Comparison of ENCODE assay signal across 1 cellular context in the genomic region with DNA sequence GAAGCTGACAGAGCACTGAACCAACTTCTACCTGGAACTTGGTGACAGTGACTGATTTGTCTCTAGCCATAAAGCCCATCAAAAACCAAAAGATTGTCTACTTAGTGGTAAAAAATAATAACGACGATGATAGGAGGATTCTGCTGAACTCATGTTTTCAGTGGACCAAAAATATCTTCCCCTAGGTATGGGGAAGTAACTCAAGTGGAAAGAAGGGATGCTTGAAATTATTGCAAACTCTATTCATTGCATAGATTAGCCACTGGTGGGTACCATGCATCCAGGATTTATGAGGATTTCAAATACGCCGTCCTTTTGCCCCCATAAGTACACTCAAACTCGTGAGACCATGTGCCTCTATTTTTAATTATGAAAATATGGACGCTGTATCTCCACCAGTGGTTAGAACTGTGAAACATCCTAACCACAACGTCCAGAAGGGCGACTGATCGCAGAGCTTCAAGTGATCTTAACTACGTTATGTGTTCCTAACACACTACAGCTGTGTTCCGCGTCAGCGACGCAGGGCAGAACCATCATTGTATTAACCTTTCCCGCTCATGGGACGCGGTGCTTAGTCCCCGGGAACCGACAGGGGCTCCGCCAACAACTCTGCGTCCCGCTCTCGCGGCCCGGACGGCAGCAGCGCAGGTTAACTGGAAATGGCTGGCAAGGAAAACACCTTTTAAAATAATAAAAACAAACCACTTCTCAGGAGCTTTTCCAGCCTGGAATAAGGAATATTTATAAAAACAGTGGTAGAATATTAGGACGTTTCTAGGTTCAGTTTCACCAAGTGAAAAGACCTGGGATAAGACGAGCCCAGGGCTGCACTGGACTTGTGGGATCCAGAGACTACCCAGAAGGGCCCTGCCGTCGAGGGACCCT.
TF ChIP-seq lines count a peak whose summit lies in the region.

No MANE protein-coding gene starts in this region.

TF ChIP-seq in H1, 55 proteins besides CTCF, POLR2A, EP300 and RAD21:
- TF ChIP-seq, protein P1, sequence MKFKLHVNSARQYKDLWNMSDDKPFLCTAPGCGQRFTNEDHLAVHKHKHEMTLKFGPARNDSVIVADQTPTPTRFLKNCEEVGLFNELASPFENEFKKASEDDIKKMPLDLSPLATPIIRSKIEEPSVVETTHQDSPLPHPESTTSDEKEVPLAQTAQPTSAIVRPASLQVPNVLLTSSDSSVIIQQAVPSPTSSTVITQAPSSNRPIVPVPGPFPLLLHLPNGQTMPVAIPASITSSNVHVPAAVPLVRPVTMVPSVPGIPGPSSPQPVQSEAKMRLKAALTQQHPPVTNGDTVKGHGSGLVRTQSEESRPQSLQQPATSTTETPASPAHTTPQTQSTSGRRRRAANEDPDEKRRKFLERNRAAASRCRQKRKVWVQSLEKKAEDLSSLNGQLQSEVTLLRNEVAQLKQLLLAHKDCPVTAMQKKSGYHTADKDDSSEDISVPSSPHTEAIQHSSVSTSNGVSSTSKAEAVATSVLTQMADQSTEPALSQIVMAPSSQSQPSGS (IDR thresholded peaks at IDR 0.05; ENCODE audit: low read length): no peak
- TF ChIP-seq YY1 (IDR thresholded peaks at IDR 0.05; ENCODE audit: low read depth, low read length) (no peak), KDM5A (IDR thresholded peaks at IDR 0.05; ENCODE audit: low read length) (no peak), SRF (IDR thresholded peaks at IDR 0.05; ENCODE audit: low read depth, low read length) (no peak), USF2 (IDR thresholded peaks at IDR 0.05; ENCODE audit: low read length) (no peak), SUZ12 (IDR thresholded peaks at IDR 0.05; ENCODE audit: low read length) (no peak), SIN3A (conservative IDR thresholded peaks at IDR 0.05 in 1 of 2, IDR thresholded peaks at IDR 0.05 in 1 of 2; ENCODE audit: low read depth in 1 of 2, low read length in 2 of 2) (peak; percentile 54 to 74; a peak in 2 of 4 replicates), GABPA (IDR thresholded peaks at IDR 0.05; ENCODE audit: borderline replicate concordance, insufficient read depth, low read length) (no peak), RXRA (IDR thresholded peaks at IDR 0.05; ENCODE audit: insufficient read depth, low read depth, low read length) (no peak), POLR2AphosphoS5 (IDR thresholded peaks at IDR 0.05; ENCODE audit: low read depth, low read length) (peak; percentile 46; the same call in 1 of the 2 replicates), HDAC6 (IDR thresholded peaks at IDR 0.05; ENCODE audit: low read depth, low read length) (no peak), TAF1 (IDR thresholded peaks at IDR 0.05; ENCODE audit: low read depth, low read length) (0 out of 2 replicates have a peak, but pooled peaks have one; percentile 51), TCF12 (IDR thresholded peaks at IDR 0.05; ENCODE audit: low read depth, low read length) (no peak), HDAC2 (IDR thresholded peaks at IDR 0.05; ENCODE audit: borderline replicate concordance in 1 of 2, low read depth in 2 of 2, low read length in 2 of 2) (no peak), TEAD4 (IDR thresholded peaks at IDR 0.05; ENCODE audit: low read depth, low read length) (no peak), SAP30 (IDR thresholded peaks at IDR 0.05; ENCODE audit: insufficient read depth, insufficient replicate concordance, low read length) (peak; percentile 29), SIX5 (IDR thresholded peaks at IDR 0.05; ENCODE audit: low read depth, low read length) (no peak), JUND (IDR thresholded peaks at IDR 0.05; ENCODE audit: low read length) (no peak), SP4 (IDR thresholded peaks at IDR 0.05; ENCODE audit: low read length) (no peak), ATF3 (IDR thresholded peaks at IDR 0.05; ENCODE audit: insufficient read depth, low read depth, low read length) (no peak), PHF8 (conservative IDR thresholded peaks at IDR 0.05; ENCODE audit: low read depth, low read length) (peak; percentile 17; the same call in 1 of the 2 replicates), SP2 (IDR thresholded peaks at IDR 0.05; ENCODE audit: low read length) (no peak), KDM1A (IDR thresholded peaks at IDR 0.05; ENCODE audit: borderline replicate concordance, low read length) (no peak)
- TF ChIP-seq, protein P2, sequence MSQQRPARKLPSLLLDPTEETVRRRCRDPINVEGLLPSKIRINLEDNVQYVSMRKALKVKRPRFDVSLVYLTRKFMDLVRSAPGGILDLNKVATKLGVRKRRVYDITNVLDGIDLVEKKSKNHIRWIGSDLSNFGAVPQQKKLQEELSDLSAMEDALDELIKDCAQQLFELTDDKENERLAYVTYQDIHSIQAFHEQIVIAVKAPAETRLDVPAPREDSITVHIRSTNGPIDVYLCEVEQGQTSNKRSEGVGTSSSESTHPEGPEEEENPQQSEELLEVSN (IDR thresholded peaks at IDR 0.05): peak; percentile 65
- TF ChIP-seq, protein P3, sequence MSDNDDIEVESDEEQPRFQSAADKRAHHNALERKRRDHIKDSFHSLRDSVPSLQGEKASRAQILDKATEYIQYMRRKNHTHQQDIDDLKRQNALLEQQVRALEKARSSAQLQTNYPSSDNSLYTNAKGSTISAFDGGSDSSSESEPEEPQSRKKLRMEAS (IDR thresholded peaks at IDR 0.05): no peak
- TF ChIP-seq, protein P4, sequence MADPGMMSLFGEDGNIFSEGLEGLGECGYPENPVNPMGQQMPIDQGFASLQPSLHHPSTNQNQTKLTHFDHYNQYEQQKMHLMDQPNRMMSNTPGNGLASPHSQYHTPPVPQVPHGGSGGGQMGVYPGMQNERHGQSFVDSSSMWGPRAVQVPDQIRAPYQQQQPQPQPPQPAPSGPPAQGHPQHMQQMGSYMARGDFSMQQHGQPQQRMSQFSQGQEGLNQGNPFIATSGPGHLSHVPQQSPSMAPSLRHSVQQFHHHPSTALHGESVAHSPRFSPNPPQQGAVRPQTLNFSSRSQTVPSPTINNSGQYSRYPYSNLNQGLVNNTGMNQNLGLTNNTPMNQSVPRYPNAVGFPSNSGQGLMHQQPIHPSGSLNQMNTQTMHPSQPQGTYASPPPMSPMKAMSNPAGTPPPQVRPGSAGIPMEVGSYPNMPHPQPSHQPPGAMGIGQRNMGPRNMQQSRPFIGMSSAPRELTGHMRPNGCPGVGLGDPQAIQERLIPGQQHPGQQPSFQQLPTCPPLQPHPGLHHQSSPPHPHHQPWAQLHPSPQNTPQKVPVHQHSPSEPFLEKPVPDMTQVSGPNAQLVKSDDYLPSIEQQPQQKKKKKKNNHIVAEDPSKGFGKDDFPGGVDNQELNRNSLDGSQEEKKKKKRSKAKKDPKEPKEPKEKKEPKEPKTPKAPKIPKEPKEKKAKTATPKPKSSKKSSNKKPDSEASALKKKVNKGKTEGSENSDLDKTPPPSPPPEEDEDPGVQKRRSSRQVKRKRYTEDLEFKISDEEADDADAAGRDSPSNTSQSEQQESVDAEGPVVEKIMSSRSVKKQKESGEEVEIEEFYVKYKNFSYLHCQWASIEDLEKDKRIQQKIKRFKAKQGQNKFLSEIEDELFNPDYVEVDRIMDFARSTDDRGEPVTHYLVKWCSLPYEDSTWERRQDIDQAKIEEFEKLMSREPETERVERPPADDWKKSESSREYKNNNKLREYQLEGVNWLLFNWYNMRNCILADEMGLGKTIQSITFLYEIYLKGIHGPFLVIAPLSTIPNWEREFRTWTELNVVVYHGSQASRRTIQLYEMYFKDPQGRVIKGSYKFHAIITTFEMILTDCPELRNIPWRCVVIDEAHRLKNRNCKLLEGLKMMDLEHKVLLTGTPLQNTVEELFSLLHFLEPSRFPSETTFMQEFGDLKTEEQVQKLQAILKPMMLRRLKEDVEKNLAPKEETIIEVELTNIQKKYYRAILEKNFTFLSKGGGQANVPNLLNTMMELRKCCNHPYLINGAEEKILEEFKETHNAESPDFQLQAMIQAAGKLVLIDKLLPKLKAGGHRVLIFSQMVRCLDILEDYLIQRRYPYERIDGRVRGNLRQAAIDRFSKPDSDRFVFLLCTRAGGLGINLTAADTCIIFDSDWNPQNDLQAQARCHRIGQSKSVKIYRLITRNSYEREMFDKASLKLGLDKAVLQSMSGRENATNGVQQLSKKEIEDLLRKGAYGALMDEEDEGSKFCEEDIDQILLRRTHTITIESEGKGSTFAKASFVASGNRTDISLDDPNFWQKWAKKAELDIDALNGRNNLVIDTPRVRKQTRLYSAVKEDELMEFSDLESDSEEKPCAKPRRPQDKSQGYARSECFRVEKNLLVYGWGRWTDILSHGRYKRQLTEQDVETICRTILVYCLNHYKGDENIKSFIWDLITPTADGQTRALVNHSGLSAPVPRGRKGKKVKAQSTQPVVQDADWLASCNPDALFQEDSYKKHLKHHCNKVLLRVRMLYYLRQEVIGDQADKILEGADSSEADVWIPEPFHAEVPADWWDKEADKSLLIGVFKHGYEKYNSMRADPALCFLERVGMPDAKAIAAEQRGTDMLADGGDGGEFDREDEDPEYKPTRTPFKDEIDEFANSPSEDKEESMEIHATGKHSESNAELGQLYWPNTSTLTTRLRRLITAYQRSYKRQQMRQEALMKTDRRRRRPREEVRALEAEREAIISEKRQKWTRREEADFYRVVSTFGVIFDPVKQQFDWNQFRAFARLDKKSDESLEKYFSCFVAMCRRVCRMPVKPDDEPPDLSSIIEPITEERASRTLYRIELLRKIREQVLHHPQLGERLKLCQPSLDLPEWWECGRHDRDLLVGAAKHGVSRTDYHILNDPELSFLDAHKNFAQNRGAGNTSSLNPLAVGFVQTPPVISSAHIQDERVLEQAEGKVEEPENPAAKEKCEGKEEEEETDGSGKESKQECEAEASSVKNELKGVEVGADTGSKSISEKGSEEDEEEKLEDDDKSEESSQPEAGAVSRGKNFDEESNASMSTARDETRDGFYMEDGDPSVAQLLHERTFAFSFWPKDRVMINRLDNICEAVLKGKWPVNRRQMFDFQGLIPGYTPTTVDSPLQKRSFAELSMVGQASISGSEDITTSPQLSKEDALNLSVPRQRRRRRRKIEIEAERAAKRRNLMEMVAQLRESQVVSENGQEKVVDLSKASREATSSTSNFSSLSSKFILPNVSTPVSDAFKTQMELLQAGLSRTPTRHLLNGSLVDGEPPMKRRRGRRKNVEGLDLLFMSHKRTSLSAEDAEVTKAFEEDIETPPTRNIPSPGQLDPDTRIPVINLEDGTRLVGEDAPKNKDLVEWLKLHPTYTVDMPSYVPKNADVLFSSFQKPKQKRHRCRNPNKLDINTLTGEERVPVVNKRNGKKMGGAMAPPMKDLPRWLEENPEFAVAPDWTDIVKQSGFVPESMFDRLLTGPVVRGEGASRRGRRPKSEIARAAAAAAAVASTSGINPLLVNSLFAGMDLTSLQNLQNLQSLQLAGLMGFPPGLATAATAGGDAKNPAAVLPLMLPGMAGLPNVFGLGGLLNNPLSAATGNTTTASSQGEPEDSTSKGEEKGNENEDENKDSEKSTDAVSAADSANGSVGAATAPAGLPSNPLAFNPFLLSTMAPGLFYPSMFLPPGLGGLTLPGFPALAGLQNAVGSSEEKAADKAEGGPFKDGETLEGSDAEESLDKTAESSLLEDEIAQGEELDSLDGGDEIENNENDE (IDR thresholded peaks at IDR 0.05; ENCODE audit: insufficient replicate concordance, low read length): no peak
